In the genomic region with DNA sequence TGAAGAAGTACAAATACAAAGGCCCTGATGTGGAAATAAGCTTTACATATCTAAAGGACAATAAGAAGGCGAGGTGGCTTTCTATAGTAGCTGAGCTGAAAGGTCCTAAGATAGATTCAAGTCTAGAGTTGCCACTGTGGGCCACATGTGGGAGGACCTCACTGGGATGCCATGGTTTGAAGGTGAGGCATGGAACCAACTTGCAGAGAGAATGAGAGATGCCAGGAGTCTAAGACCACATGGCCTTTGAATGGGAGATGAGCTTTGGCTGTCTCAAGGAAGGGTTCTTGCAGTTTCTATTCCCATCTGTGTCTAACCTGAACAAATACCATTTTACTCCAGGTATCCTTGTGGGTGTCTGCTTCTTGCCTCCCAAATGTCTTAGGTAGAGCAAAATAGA, we compare ENCODE assay signal across 8 cellular contexts. TPM values are rescaled to one million over a fixed set of nuclear protein-coding genes. Genes with fewer than 3 reads are reported as not detected.
"Had no signal": no experiment of that assay in that cellular context is flagged by ENCODE, and none has a peak within 500 bp of the region (broad histone marks: within the 10 kb centered on the region; RNA-seq: fewer than 3 reads in every experiment).

No MANE protein-coding gene starts in this region.

- FAIRE-seq: HTR-8/SVneo, K562 had no signal

- DNase-seq: IMR-90, KBM-7, KG1 had no signal

- ATAC-seq: K562 had no signal

- H3K4me3 ChIP-seq: K562 had no signal

- H3K27ac ChIP-seq: HL-60 had no signal

RNA-seq across cellular contexts. Expression of gene HNMT, which starts 53.6 kb away (rescaled TPM):
- total RNA-seq: HT1080 had no signal
- polyA plus RNA-seq: IgD-negative memory B cell had no signal
